In the genomic region with DNA sequence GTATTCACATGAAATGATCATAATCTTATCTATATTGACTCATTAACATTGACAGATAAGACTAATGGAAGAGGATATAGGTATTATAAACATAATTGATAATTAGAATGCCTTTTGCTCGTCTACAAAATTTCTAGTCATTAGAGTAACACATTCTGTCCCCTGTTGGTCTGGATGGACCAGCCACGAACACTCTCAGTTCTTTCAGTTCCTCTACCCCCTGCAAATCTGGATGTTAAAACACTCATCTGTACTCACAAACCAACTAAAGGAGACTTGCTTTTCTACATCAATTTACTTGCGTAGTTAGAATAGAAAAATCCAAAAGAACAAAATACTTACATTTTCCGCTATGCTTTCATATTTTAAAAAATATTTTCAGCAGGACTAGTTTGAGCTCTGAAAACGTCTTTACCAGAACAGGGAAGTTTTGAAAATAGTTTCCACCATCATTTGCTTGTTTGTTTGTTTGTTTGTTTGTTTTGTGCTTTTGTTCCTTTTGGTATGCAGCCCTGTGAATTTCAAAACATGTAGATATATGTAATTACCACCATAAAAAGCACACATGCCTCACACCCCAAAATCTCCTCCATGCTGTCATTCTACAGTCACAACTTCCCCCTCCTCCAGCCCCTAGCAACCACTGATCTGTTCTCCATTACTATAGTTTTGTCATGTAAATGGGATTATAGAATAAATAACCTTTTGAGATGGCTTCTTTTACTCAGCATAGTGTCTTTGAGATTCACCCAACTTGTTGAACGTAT, we compare ENCODE assay signal across 1 cellular context.
TF ChIP-seq lines count a peak whose summit lies in the region.

No MANE protein-coding gene starts in this region.

TF ChIP-seq in H1, 55 proteins besides CTCF, POLR2A, EP300 and RAD21 (continued from another document):
- TF ChIP-seq CHD7 (IDR thresholded peaks at IDR 0.05; ENCODE audit: insufficient replicate concordance, low read length) (peak; percentile 71), NANOG (IDR thresholded peaks at IDR 0.05; ENCODE audit: insufficient read depth, low read depth, low read length, poor library complexity, severe bottlenecking) (no peak), CREB1 (IDR thresholded peaks at IDR 0.05) (no peak), TCF12 (IDR thresholded peaks at IDR 0.05; ENCODE audit: low read depth, low read length) (no peak), NRF1 (IDR thresholded peaks at IDR 0.05; ENCODE audit: low read depth, low read length) (no peak), KDM4A (IDR thresholded peaks at IDR 0.05; ENCODE audit: low read depth, low read length, severe bottlenecking) (no peak), RFX5 (IDR thresholded peaks at IDR 0.05; ENCODE audit: borderline replicate concordance, low read depth, low read length) (no peak)
